ENCODE assay signal across 1 cellular context in genomic region chr6:130697661-130698535, GRCh38.
TF ChIP-seq lines count a peak whose summit lies in the region.

No MANE protein-coding gene starts in this region.

TF ChIP-seq in GM12878, 131 proteins besides CTCF, POLR2A, EP300 and RAD21 (continued from another document):
- TF ChIP-seq ZNF687 (IDR thresholded peaks at IDR 0.05) (peak; percentile 93), SMC3 (IDR thresholded peaks at IDR 0.05; ENCODE audit: borderline replicate concordance, low read length) (peak; percentile 81; the same call in 1 of the 2 replicates), STAT3 (IDR thresholded peaks at IDR 0.05; ENCODE audit: low read depth, low read length) (no peak), YY1 (IDR thresholded peaks at IDR 0.05; ENCODE audit: low read depth, low read length) (peak; percentile 65)
